10 cellular contexts compared by ENCODE assay signal in genomic region chr2:227308784-227309183, GRCh38. TPM values are rescaled to one million over a fixed set of nuclear protein-coding genes. Genes with fewer than 3 reads are reported as not detected.
DNase-seq lines count a peak whose midpoint lies in the region; ATAC-seq and TF ChIP-seq lines count a peak whose summit lies in the region.
"Had no signal": no experiment of that assay in that cellular context is flagged by ENCODE, and none has a peak within 500 bp of the region (broad histone marks: within the 10 kb centered on the region; RNA-seq: fewer than 3 reads in every experiment).

No MANE protein-coding gene starts in this region.

- no peak overlapping the region for H3K27ac ChIP-seq in prostate gland
- H3K27ac ChIP-seq in sigmoid colon, result no peak overlapping the region

- H3K4me1 ChIP-seq in prostate gland (replicated peaks) (no peaks in the 10 kb centered on the region), sigmoid colon (no peaks in the 10 kb centered on the region)

- TF ChIP-seq CTCF in prostate gland (IDR thresholded peaks at IDR 0.05), result no peak
- TF ChIP-seq CTCF in sigmoid colon (IDR thresholded peaks at IDR 0.05), result no peak

- H3K36me3 ChIP-seq in prostate gland (no peaks in the 10 kb centered on the region), sigmoid colon (no peaks in the 10 kb centered on the region)

- intact Hi-C loops in prostate gland (cut with DNase I) (no loop called here), sigmoid colon (cut with DNase I) (no loop called here)

- H3K27me3 ChIP-seq in prostate gland (replicated peaks; ENCODE audit: insufficient read depth), result no peaks in the 10 kb centered on the region
- H3K27me3 ChIP-seq in sigmoid colon, result no peaks in the 10 kb centered on the region

- H3K9me3 ChIP-seq in prostate gland (no peaks in the 10 kb centered on the region), sigmoid colon (no peaks in the 10 kb centered on the region)

- H3K4me3 ChIP-seq in prostate gland, result no peak overlapping the region
- no peak overlapping the region for H3K4me3 ChIP-seq in sigmoid colon

- no peak for TF ChIP-seq EP300 in sigmoid colon (IDR thresholded peaks at IDR 0.05)

- DNase-seq in Daoy (ENCODE audit: low read depth) (peak; percentile 46), RPMI7951 (ENCODE audit: low read depth) (peak; percentile 10), prostate gland (ENCODE audit: low spot score) (no peak), NCI-H1105 (lab: John Stamatoyannopoulos, UW) (no peak), sigmoid colon (no peak), NCI-H526 (lab: John Stamatoyannopoulos, UW) (no peak)
- DNase-seq: activated T-cell treated with anti-CD3 and anti-CD28 coated beads for 4 hours, NCI-H2171 treated with DMSO at 0.1 percent for 48 hours had no signal

- 93% methylated on average over 4 of the region's 4 CpGs for WGBS in prostate gland
- 89 to 95% methylated on average over 4 of the region's 4 CpGs for WGBS in sigmoid colon, 2 donors

- peak; percentile 68 for ATAC-seq in GM19397 (IDR thresholded peaks at IDR 0.05; ENCODE audit: unreplicated experiment)
- ATAC-seq in HG02884 (IDR thresholded peaks at IDR 0.05; ENCODE audit: unreplicated experiment), result peak; percentile 85

- TF ChIP-seq POLR2A in prostate gland (IDR thresholded peaks at IDR 0.05) (no peak), sigmoid colon (IDR thresholded peaks at IDR 0.05) (no peak)

RNA-seq across cellular contexts. Expression of gene MFF, which starts 16.3 kb away (rescaled TPM):
- 100 and 113 TPM in 2 replicates for total RNA-seq in Daoy (2014; rRNA removed; shearing (Covaris generic))
- total RNA-seq in RPMI7951 (2014; rRNA removed; shearing (Covaris generic)), result 162 and 180 TPM in 2 replicates
- 100 to 1,000 TPM in 1 of 2 donors, 10 to 100 TPM in 1; 94.7 to 180 TPM for total RNA-seq in prostate gland
- 100 to 1,000 TPM; 109 to 138 (median 118) TPM for total RNA-seq in sigmoid colon
- polyA plus RNA-seq in sigmoid colon, result 10 to 100 TPM; 72.1 to 90.2 (median 76.3) TPM

Comparison
In these comparisons a context has a peak if more than half of its experiments do, and no peak if none do; other contexts are left out.
1. DNase-seq: peak in Daoy (single experiment) and RPMI7951 (single experiment); none in prostate gland (single experiment), NCI-H1105 (single experiment), sigmoid colon (single experiment) and NCI-H526 (0 of 2).